In genomic region chr18:39419315-39419714, GRCh38 we compare ENCODE assay signal across 1 cellular context.
A peak's percentile ranks its signal among the peaks of the same experiment; 100 is the strongest.
TF ChIP-seq lines count a peak whose summit lies in the region.

No MANE protein-coding gene starts in this region.

TF ChIP-seq in HepG2, 621 proteins besides CTCF, POLR2A, EP300 and RAD21 (continued from another document):
- 0 out of 2 replicates have a peak, but pooled peaks have one; percentile 10 for TF ChIP-seq ZNF12 (CRISPR knock-in tag; IDR thresholded peaks at IDR 0.05)
- peak; percentile 68 to 87; a peak in 3 of 4 replicates for TF ChIP-seq NR2F1 (CRISPR knock-in tag; IDR thresholded peaks at IDR 0.05)
- TF ChIP-seq SOX6 (IDR thresholded peaks at IDR 0.05), result no peak
- TF ChIP-seq SOX6 (CRISPR knock-in tag; IDR thresholded peaks at IDR 0.05), result peak; percentile 91
- TF ChIP-seq ZNF280D (CRISPR knock-in tag; IDR thresholded peaks at IDR 0.05), result 0 out of 2 replicates have a peak, but pooled peaks have one; percentile 40
- TF ChIP-seq ZNF792 (CRISPR knock-in tag; IDR thresholded peaks at IDR 0.05), result 0 out of 2 replicates have a peak, but pooled peaks have one; percentile 19
- TF ChIP-seq ZBTB49 (CRISPR knock-in tag; IDR thresholded peaks at IDR 0.05; ENCODE audit: borderline replicate concordance), result no peak
- TF ChIP-seq ZNF17 (CRISPR knock-in tag; IDR thresholded peaks at IDR 0.05), result no peak
- peak; percentile 84 for TF ChIP-seq ISL2 (CRISPR knock-in tag; IDR thresholded peaks at IDR 0.05)
- peak; percentile 90; the same call in 1 of the 2 replicates for TF ChIP-seq AHDC1 (CRISPR knock-in tag; IDR thresholded peaks at IDR 0.05; ENCODE audit: borderline replicate concordance)
- TF ChIP-seq HMGXB3 (CRISPR knock-in tag; IDR thresholded peaks at IDR 0.05; ENCODE audit: borderline replicate concordance), result peak; percentile 64; the same call in 1 of the 2 replicates
- TF ChIP-seq NFRKB (IDR thresholded peaks at IDR 0.05), result no peak
- no peak for TF ChIP-seq ZNF879 (CRISPR knock-in tag; IDR thresholded peaks at IDR 0.05)
- TF ChIP-seq CEBPZ (IDR thresholded peaks at IDR 0.05; ENCODE audit: low read length), result no peak
- no peak for TF ChIP-seq ZNF232 (CRISPR knock-in tag; IDR thresholded peaks at IDR 0.05; ENCODE audit: borderline replicate concordance)
- TF ChIP-seq RBFOX2 (IDR thresholded peaks at IDR 0.05; ENCODE audit: low read depth, low read length), result no peak
- TF ChIP-seq SAP130 (CRISPR knock-in tag; IDR thresholded peaks at IDR 0.05; ENCODE audit: low read depth), result peak; percentile 68
- TF ChIP-seq PAXIP1 (CRISPR knock-in tag; conservative IDR thresholded peaks at IDR 0.05), result peak; percentile 77
- peak; percentile 40; the same call in 1 of the 2 replicates for TF ChIP-seq ZKSCAN8 (CRISPR knock-in tag; IDR thresholded peaks at IDR 0.05; ENCODE audit: borderline replicate concordance)
- TF ChIP-seq ZNF761 (CRISPR knock-in tag; conservative IDR thresholded peaks at IDR 0.05), result no peak
- peak; percentile 33 for TF ChIP-seq HNF4A (CRISPR knock-in tag; IDR thresholded peaks at IDR 0.05)
- no peak for TF ChIP-seq U2AF1 (optimal IDR thresholded peaks at IDR 0.05; ENCODE audit: low read depth, low read length)
- peak; percentile 92; the same call in 1 of the 2 replicates for TF ChIP-seq NFIC (IDR thresholded peaks at IDR 0.05; ENCODE audit: low read length)
- TF ChIP-seq TFAP4 (IDR thresholded peaks at IDR 0.05; ENCODE audit: borderline replicate concordance, low read depth), result no peak
- TF ChIP-seq TBX2 (CRISPR knock-in tag; IDR thresholded peaks at IDR 0.05; ENCODE audit: borderline replicate concordance), result peak; percentile 20; the same call in 1 of the 2 replicates
- peak; percentile 75; the same call in 1 of the 2 replicates for TF ChIP-seq SMAD3 (CRISPR knock-in tag; IDR thresholded peaks at IDR 0.05)
- peak; percentile 94 for TF ChIP-seq SOX5 (CRISPR knock-in tag; IDR thresholded peaks at IDR 0.05; ENCODE audit: borderline replicate concordance)
- TF ChIP-seq ZBTB43 (CRISPR knock-in tag; conservative IDR thresholded peaks at IDR 0.05), result 0 out of 2 replicates have a peak, but pooled peaks have one; percentile 29
- no peak for TF ChIP-seq SRF (IDR thresholded peaks at IDR 0.05; ENCODE audit: low read depth, low read length)
